ENCODE assay signal across 10 cellular contexts in genomic region chr22:26550498-26551033, GRCh38. TPM values are rescaled to one million over a fixed set of nuclear protein-coding genes. Genes with fewer than 3 reads are reported as not detected.
DNase-seq lines count a peak whose midpoint lies in the region; ATAC-seq, FAIRE-seq and TF ChIP-seq lines count a peak whose summit lies in the region.
"Had no signal": no experiment of that assay in that cellular context is flagged by ENCODE, and none has a peak within 500 bp of the region (broad histone marks: within the 10 kb centered on the region; RNA-seq: fewer than 3 reads in every experiment).

No MANE protein-coding gene starts in this region.

- H3K9me3 Mint-ChIP-seq in astrocyte (ENCODE audit: unreplicated experiment): peaks cover 1% of the 10 kb centered on the region
- H3K9me3 Mint-ChIP-seq: activated CD4-positive, alpha-beta T cell treated with anti-CD3 and anti-CD28 coated beads, Interleukin-2, amount 10 ng/mL, durations not matched to agents 24 days and 14 days had no signal

- WGBS in spleen, 5 donors: 60 to 73% (median 67%) methylated on average over 8 of the region's 8 CpGs

- H3K27me3 Mint-ChIP-seq in astrocyte (ENCODE audit: low read depth, unreplicated experiment): no peaks in the 10 kb centered on the region
- H3K27me3 Mint-ChIP-seq: activated CD4-positive, alpha-beta T cell treated with anti-CD3 and anti-CD28 coated beads, Interleukin-2, amount 10 ng/mL, durations not matched to agents 24 days and 14 days had no signal

- H4K20me1 ChIP-seq in astrocyte (ENCODE audit: insufficient read depth, low read length): peaks cover 12% of the 10 kb centered on the region

- H3K27me3 ChIP-seq in astrocyte (ENCODE audit: insufficient read depth, low read length): no peaks in the 10 kb centered on the region
- H3K27me3 ChIP-seq in spleen (replicated peaks in 1 of 7): no peaks in the 10 kb centered on the region

- H3K36me3 Mint-ChIP-seq in astrocyte (ENCODE audit: low read depth, unreplicated experiment): peaks cover 15% of the 10 kb centered on the region

- peak overlapping the region; percentile 82 for H3K9ac ChIP-seq in astrocyte (ENCODE audit: low read length)

- peaks cover 51% of the 10 kb centered on the region for H3K79me2 ChIP-seq in astrocyte (ENCODE audit: insufficient read depth, low read length)

- ATAC-seq in GM19324 (IDR thresholded peaks at IDR 0.05; ENCODE audit: low FRiP score, unreplicated experiment) (no peak), GM21423 (IDR thresholded peaks at IDR 0.05; ENCODE audit: unreplicated experiment) (no peak)

- POLR2A ChIA-PET in HEK293 (lab: Yijun Ruan, JAX): interaction anchor here (0.6 kb wide), 1 partner anchor 759 kb away, joined by 3 read pairs; no protein-coding TSS in a partner anchor

- DNase-seq in astrocyte (ENCODE audit: low read depth) (peak; percentile 99), iPS-NIHi11 (ENCODE audit: low spot score) (peak; percentile 69), spleen (no peak), D721Med (ENCODE audit: insufficient read length, low spot score) (no peak), erythroblast (lab: John Stamatoyannopoulos, UW) (no peak)
- DNase-seq: activated CD4-positive, alpha-beta T cell treated with anti-CD3 and anti-CD28 coated beads, Interleukin-2, amount 10 ng/mL, durations not matched to agents 24 days and 14 days; KBM-7 had no signal

- H3K4me3 Mint-ChIP-seq in astrocyte (ENCODE audit: unreplicated experiment): peak overlapping the region; percentile 75
- H3K4me3 Mint-ChIP-seq: activated CD4-positive, alpha-beta T cell treated with anti-CD3 and anti-CD28 coated beads, Interleukin-2, amount 10 ng/mL, durations not matched to agents 24 days and 14 days had no signal

- FAIRE-seq in astrocyte (lab: Jason Lieb, UNC) (peak; percentile 75), D721Med (lab: Jason Lieb, UNC) (no peak)

- H3K36me3 ChIP-seq in HEK293 (ENCODE audit: control insufficient read depth in 2 of 2, insufficient read depth in 1 of 2, low read length in 2 of 2) (no peaks in the 10 kb centered on the region), astrocyte (ENCODE audit: insufficient read depth, low read length) (no peaks in the 10 kb centered on the region), spleen (peaks cover 0 to 38% (median 0%) of the 10 kb centered on the region in 6 donors)

- H3K4me1 ChIP-seq in HEK293 (ENCODE audit: control insufficient read depth, insufficient read depth, low read length) (no peaks in the 10 kb centered on the region), astrocyte (ENCODE audit: insufficient read depth, low read length) (peaks cover 40% of the 10 kb centered on the region), spleen (peaks cover 6 to 94% (median 54%) of the 10 kb centered on the region in 6 donors)

- no peak overlapping the region for H3K27ac ChIP-seq in HEK293 (ENCODE audit: extremely low read depth, low read depth, low read length)
- peak overlapping the region; percentile 96 for H3K27ac ChIP-seq in astrocyte (ENCODE audit: low read depth, low read length)
- H3K27ac ChIP-seq in spleen: peak overlapping the region in 5 of 8 donors; percentile 3 to 37 (median 10)

- TF ChIP-seq POLR2A in spleen (IDR thresholded peaks at IDR 0.05) (no peak), erythroblast (IDR thresholded peaks at IDR 0.05; ENCODE audit: low read length) (no peak)

- peaks cover 49% of the 10 kb centered on the region for H3K4me1 Mint-ChIP-seq in astrocyte (ENCODE audit: low read depth, unreplicated experiment)

- CTCF ChIA-PET in HEK293 (lab: Yijun Ruan, JAX): interaction anchor here (0.6 to 1.2 kb wide), 4 partner anchors 33 to 183 kb away, joined by 3 to 5 read pairs (median 4); no protein-coding TSS in a partner anchor

- TF ChIP-seq CTCF in HEK293 (tag by site-specific recombination; IDR thresholded peaks at IDR 0.05): no peak
- no peak for TF ChIP-seq CTCF in astrocyte (IDR thresholded peaks at IDR 0.05; ENCODE audit: insufficient read depth, low read depth, low read length)
- no peak for TF ChIP-seq CTCF in spleen (IDR thresholded peaks at IDR 0.05 in 8 of 11, conservative IDR thresholded peaks at IDR 0.05 in 3 of 11)
- no peak for TF ChIP-seq CTCF in D721Med (IDR thresholded peaks at IDR 0.05; ENCODE audit: insufficient read depth, missing control alignments)

- intact Hi-C loops in spleen (cut with DNase I; ENCODE audit: low total_unique reads): no loop called here

- no peak overlapping the region for H2AFZ ChIP-seq in astrocyte (ENCODE audit: low read depth, low read length)

- H3K9me3 ChIP-seq in HEK293 (ENCODE audit: control insufficient read depth, insufficient read depth, low read depth, low read length) (no peaks in the 10 kb centered on the region), astrocyte (ENCODE audit: insufficient read depth, low read depth, low read length) (no peaks in the 10 kb centered on the region), spleen (no peaks in the 10 kb centered on the region)

- peak overlapping the region; percentile 98 for H3K27ac Mint-ChIP-seq in astrocyte (ENCODE audit: unreplicated experiment)

- H3K4me3 ChIP-seq in HEK293 (ENCODE audit: low read depth, low read length) (no peak overlapping the region), astrocyte (ENCODE audit: insufficient read depth, low read depth, low read length) (no peak overlapping the region), spleen (no peak overlapping the region)

- peak overlapping the region; percentile 68 for H3K4me2 ChIP-seq in astrocyte (ENCODE audit: low read length)

TF ChIP-seq in HEK293, 187 proteins besides CTCF, POLR2A, EP300 and RAD21:
- TF ChIP-seq GFI1B (tag by site-specific recombination; IDR thresholded peaks at IDR 0.05): no peak
- TF ChIP-seq GLIS2 (tag by site-specific recombination; IDR thresholded peaks at IDR 0.05): peak; percentile 17; the same call in 1 of the 2 replicates
- peak; percentile 74 for TF ChIP-seq ZIC2 (tag by site-specific recombination; IDR thresholded peaks at IDR 0.05)
- 0 out of 2 replicates have a peak, but pooled peaks have one; percentile 9 for TF ChIP-seq ZNF341 (tag by site-specific recombination; IDR thresholded peaks at IDR 0.05; ENCODE audit: low read depth)
- TF ChIP-seq ZNF16 (tag by site-specific recombination; IDR thresholded peaks at IDR 0.05; ENCODE audit: low read depth): no peak

RNA-seq across cellular contexts. Expression of gene TFIP11, which starts 38.3 kb away (rescaled TPM):
- total RNA-seq in astrocyte: 36.1 and 36.9 TPM in 2 replicates
- total RNA-seq in spleen: 10 to 100 TPM; 30.5 to 46.3 (median 42.2) TPM
- 10 to 100 TPM; 21.5 to 32.1 (median 27.3) TPM for polyA plus RNA-seq in spleen

RNA-seq across cellular contexts. Expression of gene TPST2, which starts 39.4 kb away (rescaled TPM):
- total RNA-seq in astrocyte (55.7 and 72.5 TPM in 2 replicates), spleen (100 to 1,000 TPM in 2 of 7 donors, 10 to 100 TPM in 5; 43.5 to 119 (median 63.2) TPM)
- 10 to 100 TPM; 14.6 to 22.2 (median 16.6) TPM for polyA plus RNA-seq in spleen

Comparison
In these comparisons a context has a peak if more than half of its experiments do, and no peak if none do; other contexts are left out.
1. DNase-seq: peak in astrocyte (single experiment) and iPS-NIHi11 (single experiment); none in spleen (single experiment), D721Med (single experiment) and erythroblast (0 of 2).